ENCODE assay signal across 11 cellular contexts in genomic region chr20:419556-420168, GRCh38. TPM values are rescaled to one million over a fixed set of nuclear protein-coding genes. Genes with fewer than 3 reads are reported as not detected.
DNase-seq lines count a peak whose midpoint lies in the region; ATAC-seq and TF ChIP-seq lines count a peak whose summit lies in the region.
"Had no signal": no experiment of that assay in that cellular context is flagged by ENCODE, and none has a peak within 500 bp of the region (broad histone marks: within the 10 kb centered on the region; RNA-seq: fewer than 3 reads in every experiment).

No MANE protein-coding gene starts in this region.

- H3K27me3 Mint-ChIP-seq in naive B cell (no peaks in the 10 kb centered on the region), endothelial cell (ENCODE audit: unreplicated experiment) (peaks cover 8% of the 10 kb centered on the region)
- H3K27me3 Mint-ChIP-seq: activated CD4-positive, alpha-beta T cell treated with anti-CD3 and anti-CD28 coated beads, Interleukin-2, amount 10 ng/mL, durations not matched to agents 7 days and 5 days had no signal

- DNase-seq in NCI-H1417 treated with DMSO at 0.1 percent for 48 hours (lab: John Stamatoyannopoulos, UW) = peak; percentile 64
- peak; percentile 13 for DNase-seq in RPMI8226
- DNase-seq in naive B cell = no peak
- no peak for DNase-seq in endothelial cell (ENCODE audit: low spot score)
- no peak for DNase-seq in SKM-1 treated with dmso at 0.1 percent for 144 hours (lab: John Stamatoyannopoulos, UW; ENCODE audit: unreplicated experiment)
- no peak for DNase-seq in stimulated activated CD4-positive, alpha-beta T cell treated with anti-CD3 and anti-CD28 coated beads, Interleukin-2, amount 100 ng/mL, for 48 hours
- DNase-seq: activated CD4-positive, alpha-beta T cell treated with anti-CD3 and anti-CD28 coated beads, Interleukin-2, amount 10 ng/mL, durations not matched to agents 7 days and 5 days; NCI-H2227 treated with DMSO at 0.1 percent for 48 hours had no signal

- peaks cover 13 to 17% (median 13%) of the 10 kb centered on the region in 3 donors for H3K4me1 Mint-ChIP-seq in naive B cell
- peaks cover 6% of the 10 kb centered on the region for H3K4me1 Mint-ChIP-seq in endothelial cell (ENCODE audit: unreplicated experiment)
- H3K4me1 Mint-ChIP-seq: neural progenitor cell had no signal

- H3K9me3 Mint-ChIP-seq in naive B cell = no peaks in the 10 kb centered on the region
- H3K9me3 Mint-ChIP-seq in endothelial cell (ENCODE audit: unreplicated experiment) = no peaks in the 10 kb centered on the region
- H3K9me3 Mint-ChIP-seq: activated CD4-positive, alpha-beta T cell treated with anti-CD3 and anti-CD28 coated beads, Interleukin-2, amount 10 ng/mL, durations not matched to agents 7 days and 5 days; neural progenitor cell had no signal

- peaks cover 0 to 25% of the 10 kb centered on the region in 2 donors for H3K36me3 Mint-ChIP-seq in naive B cell
- H3K36me3 Mint-ChIP-seq in endothelial cell (ENCODE audit: low read depth, unreplicated experiment) = peaks cover 39% of the 10 kb centered on the region

- H3K27ac Mint-ChIP-seq in naive B cell (peak overlapping the region in 2 of 6 donors; percentile 39 to 86), endothelial cell (ENCODE audit: unreplicated experiment) (no peak overlapping the region)
- H3K27ac Mint-ChIP-seq: activated CD4-positive, alpha-beta T cell treated with anti-CD3 and anti-CD28 coated beads, Interleukin-2, amount 10 ng/mL, durations not matched to agents 7 days and 5 days; neural progenitor cell had no signal

- no peak overlapping the region for H3K4me3 Mint-ChIP-seq in naive B cell
- H3K4me3 Mint-ChIP-seq in endothelial cell (ENCODE audit: unreplicated experiment) = no peak overlapping the region
- H3K4me3 Mint-ChIP-seq: activated CD4-positive, alpha-beta T cell treated with anti-CD3 and anti-CD28 coated beads, Interleukin-2, amount 10 ng/mL, durations not matched to agents 7 days and 5 days; neural progenitor cell had no signal

- TF ChIP-seq CTCF in endothelial cell (IDR thresholded peaks at IDR 0.05; ENCODE audit: unreplicated experiment) = no peak

- ATAC-seq in GM19351 (IDR thresholded peaks at IDR 0.05; ENCODE audit: unreplicated experiment) (peak; percentile 75), naive B cell (ENCODE audit: low read depth in 2 of 2) (peak; percentile 28 to 78), SK-N-SH treated with all-trans-retinoic acid at 6 μM for 48 hours (no peak)

TF ChIP-seq in SK-N-SH treated with all-trans-retinoic acid at 6 μM for 48 hours, 23 proteins besides CTCF, POLR2A, EP300 and RAD21:
- TF ChIP-seq ZNF565 (CRISPR knock-in tag; conservative IDR thresholded peaks at IDR 0.05; ENCODE audit: low read depth) (no peak), GLIS3 (CRISPR knock-in tag; IDR thresholded peaks at IDR 0.05) (no peak), ZFP30 (CRISPR knock-in tag; IDR thresholded peaks at IDR 0.05) (no peak), BACH2 (CRISPR knock-in tag; IDR thresholded peaks at IDR 0.05; ENCODE audit: borderline replicate concordance) (no peak), PPARA (CRISPR knock-in tag; IDR thresholded peaks at IDR 0.05; ENCODE audit: borderline replicate concordance) (no peak), SNAI2 (CRISPR knock-in tag; IDR thresholded peaks at IDR 0.05) (no peak), CSRNP3 (CRISPR knock-in tag; IDR thresholded peaks at IDR 0.05) (no peak), ZFP3 (CRISPR knock-in tag; IDR thresholded peaks at IDR 0.05) (no peak), RARB (CRISPR knock-in tag; IDR thresholded peaks at IDR 0.05) (no peak), POU6F1 (CRISPR knock-in tag; IDR thresholded peaks at IDR 0.05; ENCODE audit: borderline replicate concordance, low read depth) (no peak), ARNTL (CRISPR knock-in tag; IDR thresholded peaks at IDR 0.05; ENCODE audit: borderline replicate concordance, low read depth) (no peak), ZNF70 (CRISPR knock-in tag; IDR thresholded peaks at IDR 0.05) (no peak), OSR1 (CRISPR knock-in tag; IDR thresholded peaks at IDR 0.05) (no peak), ZNF8 (CRISPR knock-in tag; IDR thresholded peaks at IDR 0.05) (no peak), CSDC2 (CRISPR knock-in tag; IDR thresholded peaks at IDR 0.05) (no peak), ESRRG (CRISPR knock-in tag; IDR thresholded peaks at IDR 0.05) (no peak)

RNA-seq across cellular contexts. Expression of gene RBCK1, which starts 11.6 kb away (rescaled TPM):
- 100 to 1,000 TPM in 1 of 6 donors, 10 to 100 TPM in 5; 82.4 to 105 (median 91.1) TPM for polyA plus RNA-seq in naive B cell (ENCODE audit: low read depth in 6 of 6)
- 68.8 TPM for total RNA-seq in endothelial cell (ENCODE audit: unreplicated experiment)

RNA-seq across cellular contexts. Expression of gene TRIB3, which starts 39.1 kb away (rescaled TPM):
- 10 to 100 TPM in 5 of 6 donors, 1 to 10 TPM in 1; 7.3 to 23.3 (median 16.3) TPM for polyA plus RNA-seq in naive B cell (ENCODE audit: low read depth in 6 of 6)
- total RNA-seq in endothelial cell (ENCODE audit: unreplicated experiment) = 24.2 TPM

RNA-seq across cellular contexts. Expression of gene TBC1D20, which starts 42.7 kb away (rescaled TPM):
- 10 to 100 TPM; 16.0 to 24.6 (median 18.6) TPM for polyA plus RNA-seq in naive B cell (ENCODE audit: low read depth in 6 of 6)
- total RNA-seq in endothelial cell (ENCODE audit: unreplicated experiment) = 29.9 TPM

Comparison
In these comparisons a context has a peak if more than half of its experiments do, and no peak if none do; other contexts are left out.
1. DNase-seq: peak in NCI-H1417 treated with DMSO at 0.1 percent for 48 hours (single experiment) and RPMI8226 (single experiment); none in naive B cell (single experiment), endothelial cell (single experiment), SKM-1 treated with dmso at 0.1 percent for 144 hours (single experiment) and stimulated activated CD4-positive, alpha-beta T cell treated with anti-CD3 and anti-CD28 coated beads, Interleukin-2, amount 100 ng/mL, for 48 hours (0 of 2).